In the genomic region with DNA sequence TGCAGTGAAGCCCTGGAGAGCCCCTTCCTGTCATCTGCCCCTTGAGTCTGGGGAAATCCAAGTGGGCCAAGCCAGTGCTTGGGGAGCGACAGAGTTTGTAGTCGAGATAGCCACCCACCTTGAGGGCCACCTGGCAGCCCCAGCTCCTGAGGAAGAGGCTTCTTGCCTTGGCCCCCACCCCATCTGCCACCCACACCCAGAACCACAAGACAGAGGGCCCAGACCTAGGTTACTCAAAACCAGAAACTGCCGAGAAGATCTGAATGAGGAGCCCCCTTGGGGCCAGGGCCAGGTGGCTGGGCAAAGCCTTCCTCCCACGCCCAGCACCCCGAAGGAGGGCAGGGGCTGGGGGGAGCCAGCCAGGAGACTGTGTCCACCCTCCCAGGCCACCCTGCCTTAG, we compare ENCODE assay signal across 1 cellular context.
TF ChIP-seq lines count a peak whose summit lies in the region.

No MANE protein-coding gene starts in this region.

TF ChIP-seq in K562, 482 proteins besides CTCF, POLR2A, EP300 and RAD21:
- no peak for TF ChIP-seq BCL6 (CRISPR knock-in tag; IDR thresholded peaks at IDR 0.05)
- no peak for TF ChIP-seq CREBBP (IDR thresholded peaks at IDR 0.05; ENCODE audit: low read depth, low read length)
- TF ChIP-seq ELF2 (CRISPR knock-in tag; IDR thresholded peaks at IDR 0.05) = no peak
- TF ChIP-seq, protein P1, sequence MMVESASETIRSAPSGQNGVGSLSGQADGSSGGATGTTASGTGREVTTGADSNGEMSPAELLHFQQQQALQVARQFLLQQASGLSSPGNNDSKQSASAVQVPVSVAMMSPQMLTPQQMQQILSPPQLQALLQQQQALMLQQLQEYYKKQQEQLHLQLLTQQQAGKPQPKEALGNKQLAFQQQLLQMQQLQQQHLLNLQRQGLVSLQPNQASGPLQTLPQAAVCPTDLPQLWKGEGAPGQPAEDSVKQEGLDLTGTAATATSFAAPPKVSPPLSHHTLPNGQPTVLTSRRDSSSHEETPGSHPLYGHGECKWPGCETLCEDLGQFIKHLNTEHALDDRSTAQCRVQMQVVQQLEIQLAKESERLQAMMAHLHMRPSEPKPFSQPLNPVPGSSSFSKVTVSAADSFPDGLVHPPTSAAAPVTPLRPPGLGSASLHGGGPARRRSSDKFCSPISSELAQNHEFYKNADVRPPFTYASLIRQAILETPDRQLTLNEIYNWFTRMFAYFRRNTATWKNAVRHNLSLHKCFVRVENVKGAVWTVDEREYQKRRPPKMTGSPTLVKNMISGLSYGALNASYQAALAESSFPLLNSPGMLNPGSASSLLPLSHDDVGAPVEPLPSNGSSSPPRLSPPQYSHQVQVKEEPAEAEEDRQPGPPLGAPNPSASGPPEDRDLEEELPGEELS (CRISPR knock-in tag; IDR thresholded peaks at IDR 0.05; ENCODE audit: borderline replicate concordance) = no peak
- TF ChIP-seq ZNF175 (CRISPR knock-in tag; IDR thresholded peaks at IDR 0.05; ENCODE audit: low read depth) = no peak
- no peak for TF ChIP-seq ZNF764 (CRISPR knock-in tag; IDR thresholded peaks at IDR 0.05; ENCODE audit: low read depth)
- TF ChIP-seq GABPA (tag; conservative IDR thresholded peaks at IDR 0.05; ENCODE audit: low read depth) = no peak
- no peak for TF ChIP-seq SAFB (IDR thresholded peaks at IDR 0.05; ENCODE audit: borderline replicate concordance, low read depth, low read length)
- TF ChIP-seq, protein P2, sequence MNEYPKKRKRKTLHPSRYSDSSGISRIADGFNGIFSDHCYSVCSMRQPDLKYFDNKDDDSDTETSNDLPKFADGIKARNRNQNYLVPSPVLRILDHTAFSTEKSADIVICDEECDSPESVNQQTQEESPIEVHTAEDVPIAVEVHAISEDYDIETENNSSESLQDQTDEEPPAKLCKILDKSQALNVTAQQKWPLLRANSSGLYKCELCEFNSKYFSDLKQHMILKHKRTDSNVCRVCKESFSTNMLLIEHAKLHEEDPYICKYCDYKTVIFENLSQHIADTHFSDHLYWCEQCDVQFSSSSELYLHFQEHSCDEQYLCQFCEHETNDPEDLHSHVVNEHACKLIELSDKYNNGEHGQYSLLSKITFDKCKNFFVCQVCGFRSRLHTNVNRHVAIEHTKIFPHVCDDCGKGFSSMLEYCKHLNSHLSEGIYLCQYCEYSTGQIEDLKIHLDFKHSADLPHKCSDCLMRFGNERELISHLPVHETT (CRISPR knock-in tag; conservative IDR thresholded peaks at IDR 0.05 in 1 of 2, IDR thresholded peaks at IDR 0.05 in 1 of 2) = no peak
- TF ChIP-seq FOXP1 (CRISPR knock-in tag; IDR thresholded peaks at IDR 0.05) = no peak
- no peak for TF ChIP-seq ZNF217 (CRISPR knock-in tag; IDR thresholded peaks at IDR 0.05)
- no peak for TF ChIP-seq ZNF644 (tag; IDR thresholded peaks at IDR 0.05; ENCODE audit: low read depth)
- no peak for TF ChIP-seq HMG20A (CRISPR knock-in tag; conservative IDR thresholded peaks at IDR 0.05)
- no peak for TF ChIP-seq E2F3 (CRISPR knock-in tag; IDR thresholded peaks at IDR 0.05)
- TF ChIP-seq KDM5B (IDR thresholded peaks at IDR 0.05; ENCODE audit: insufficient replicate concordance, low read depth, low read length) = no peak
- TF ChIP-seq, protein P3, sequence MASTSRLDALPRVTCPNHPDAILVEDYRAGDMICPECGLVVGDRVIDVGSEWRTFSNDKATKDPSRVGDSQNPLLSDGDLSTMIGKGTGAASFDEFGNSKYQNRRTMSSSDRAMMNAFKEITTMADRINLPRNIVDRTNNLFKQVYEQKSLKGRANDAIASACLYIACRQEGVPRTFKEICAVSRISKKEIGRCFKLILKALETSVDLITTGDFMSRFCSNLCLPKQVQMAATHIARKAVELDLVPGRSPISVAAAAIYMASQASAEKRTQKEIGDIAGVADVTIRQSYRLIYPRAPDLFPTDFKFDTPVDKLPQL (IDR thresholded peaks at IDR 0.05; ENCODE audit: extremely low read depth, insufficient read length) = no peak
- TF ChIP-seq ZNF239 (CRISPR knock-in tag; IDR thresholded peaks at IDR 0.05) = no peak
- no peak for TF ChIP-seq BRCA1 (IDR thresholded peaks at IDR 0.05)
- TF ChIP-seq BRCA1 (CRISPR knock-in tag; IDR thresholded peaks at IDR 0.05) = no peak
- TF ChIP-seq TBP (optimal IDR thresholded peaks at IDR 0.05; ENCODE audit: low read depth, low read length) = no peak
- no peak for TF ChIP-seq ZNF431 (CRISPR knock-in tag; IDR thresholded peaks at IDR 0.05)
